13 cellular contexts compared by ENCODE assay signal in genomic region chr19:11073568-11073967, GRCh38. TPM values are rescaled to one million over a fixed set of nuclear protein-coding genes. Genes with fewer than 3 reads are reported as not detected.
DNase-seq lines count a peak whose midpoint lies in the region; ATAC-seq and TF ChIP-seq lines count a peak whose summit lies in the region.
"Had no signal": no experiment of that assay in that cellular context is flagged by ENCODE, and none has a peak within 500 bp of the region (broad histone marks: within the 10 kb centered on the region; RNA-seq: fewer than 3 reads in every experiment).

No MANE protein-coding gene starts in this region.

- no peaks in the 10 kb centered on the region; the same call in 1 of the 3 replicates for H3K9me3 Mint-ChIP-seq in GM23338
- H3K9me3 Mint-ChIP-seq: CD8-positive, alpha-beta memory T cell had no signal

- H3K4me3 ChIP-seq in BLaER1 treated with 17β-estradiol and CSF1 and Interleukin-3, amounts not matched to agents 10 nM and 100 nM, result peak overlapping the region in 3 of 10 experiments; percentile 23 to 42 (median 27); a peak in 2 of 20 replicates
- no peak overlapping the region for H3K4me3 ChIP-seq in GM23338
- no peak overlapping the region for H3K4me3 ChIP-seq in neutrophil (ENCODE audit: low read depth in 1 of 2, low read length in 1 of 2)

- peaks cover 6% of the 10 kb centered on the region for H3K36me3 Mint-ChIP-seq in GM23338 (ENCODE audit: low read depth)

- H3K9me3 ChIP-seq in BLaER1 treated with 17β-estradiol and CSF1 and Interleukin-3, amounts not matched to agents 10 nM and 100 nM (replicated peaks in 1 of 11), result peaks cover 0 to 11% (median 0%) of the 10 kb centered on the region in 11 experiments; a peak in 5 of 22 replicates
- H3K9me3 ChIP-seq in neutrophil, result no peaks in the 10 kb centered on the region
- H3K9me3 ChIP-seq: Caco-2 had no signal

- no peaks in the 10 kb centered on the region for H3K79me2 ChIP-seq in GM23338 (replicated peaks; ENCODE audit: insufficient read depth)

- peak overlapping the region; percentile 71 to 88 (median 80) for H3K4me2 ChIP-seq in BLaER1 treated with 17β-estradiol and CSF1 and Interleukin-3, amounts not matched to agents 10 nM and 100 nM
- H3K4me2 ChIP-seq in GM23338, result no peak overlapping the region

- H3K27me3 ChIP-seq in BLaER1 treated with 17β-estradiol and CSF1 and Interleukin-3, amounts not matched to agents 10 nM and 100 nM, result no peaks in the 10 kb centered on the region
- H3K27me3 ChIP-seq in GM23338 (ENCODE audit: insufficient read depth), result no peaks in the 10 kb centered on the region
- H3K27me3 ChIP-seq in neutrophil, result no peaks in the 10 kb centered on the region

- H3K27me3 Mint-ChIP-seq in GM23338 (ENCODE audit: insufficient read depth, low read depth, poor library complexity), result peaks cover 23% of the 10 kb centered on the region
- H3K27me3 Mint-ChIP-seq: CD8-positive, alpha-beta memory T cell had no signal

- H3K27ac ChIP-seq in BLaER1 treated with 17β-estradiol and CSF1 and Interleukin-3, amounts not matched to agents 10 nM and 100 nM, result peak overlapping the region in 10 of 11 experiments; percentile 47 to 97 (median 82); a peak in 19 of 22 replicates
- H3K27ac ChIP-seq in GM23338 (ENCODE audit: low read depth) (0 out of 2 replicates have a peak overlapping the region, but pooled peaks have one; percentile 36), neutrophil (peak overlapping the region; percentile 87)

- ATAC-seq in GM23338, result no peak
- ATAC-seq in GM21825 (IDR thresholded peaks at IDR 0.05; ENCODE audit: unreplicated experiment), result no peak
- ATAC-seq in HG02870 (IDR thresholded peaks at IDR 0.05; ENCODE audit: unreplicated experiment), result no peak

- no peak overlapping the region for H3K27ac Mint-ChIP-seq in GM23338
- H3K27ac Mint-ChIP-seq: B cell had no signal

- TF ChIP-seq CTCF in GM23338 (conservative IDR thresholded peaks at IDR 0.05; ENCODE audit: low read depth in 2 of 2), result no peak
- TF ChIP-seq CTCF in neutrophil (IDR thresholded peaks at IDR 0.05), result no peak

- H3K9me2 ChIP-seq in GM23338 (ENCODE audit: insufficient read depth), result no peaks in the 10 kb centered on the region

- peaks cover 0 to 15% (median 0%) of the 10 kb centered on the region in 11 experiments; a peak in 4 of 22 replicates for H3K36me3 ChIP-seq in BLaER1 treated with 17β-estradiol and CSF1 and Interleukin-3, amounts not matched to agents 10 nM and 100 nM
- H3K36me3 ChIP-seq in GM23338 (ENCODE audit: insufficient read depth), result no peaks in the 10 kb centered on the region
- H3K36me3 ChIP-seq in neutrophil, result no peaks in the 10 kb centered on the region

- peaks cover 43 to 91% (median 75%) of the 10 kb centered on the region in 10 experiments for H3K4me1 ChIP-seq in BLaER1 treated with 17β-estradiol and CSF1 and Interleukin-3, amounts not matched to agents 10 nM and 100 nM
- H3K4me1 ChIP-seq in GM23338 (ENCODE audit: insufficient read depth) (no peaks in the 10 kb centered on the region), neutrophil (ENCODE audit: control insufficient read depth in 1 of 2, insufficient read depth in 1 of 2, low read depth in 1 of 2, low read length in 1 of 2) (peaks cover 67 to 73% of the 10 kb centered on the region in 2 experiments)
- H3K4me1 ChIP-seq: Caco-2 had no signal

- no peaks in the 10 kb centered on the region for H4K20me1 ChIP-seq in BLaER1 treated with 17β-estradiol and CSF1 and Interleukin-3, amounts not matched to agents 10 nM and 100 nM
- H4K20me1 ChIP-seq in GM23338 (replicated peaks; ENCODE audit: insufficient read depth), result no peaks in the 10 kb centered on the region; the same call in 1 of the 2 replicates

- no peak overlapping the region for H2AFZ ChIP-seq in GM23338

- no peak for DNase-seq in GM23338 (ENCODE audit: low spot score)
- peak; percentile 37 for DNase-seq in MV-4-11 (lab: John Stamatoyannopoulos, UW)
- no peak for DNase-seq in NCI-H1048 (lab: John Stamatoyannopoulos, UW)
- DNase-seq: Caco-2; CD8-positive, alpha-beta memory T cell; DND-41; GF-D8; HCEC 1CT had no signal

- H3K9ac ChIP-seq in BLaER1 treated with 17β-estradiol and CSF1 and Interleukin-3, amounts not matched to agents 10 nM and 100 nM, result peak overlapping the region in 9 of 11 experiments; percentile 38 to 83 (median 65); a peak in 16 of 22 replicates

- H3K4me1 Mint-ChIP-seq in GM23338, result peaks cover 4% of the 10 kb centered on the region

- no peaks in the 10 kb centered on the region for H3F3A ChIP-seq in GM23338 (replicated peaks; ENCODE audit: low read depth)

- no peak overlapping the region for H3K4me3 Mint-ChIP-seq in GM23338

TF ChIP-seq in GM23338, 12 proteins besides CTCF, POLR2A, EP300 and RAD21 (continues in another document):
- TF ChIP-seq ZNF462 (CRISPR knock-in tag; IDR thresholded peaks at IDR 0.05), result no peak
- no peak for TF ChIP-seq NANOG (IDR thresholded peaks at IDR 0.05; ENCODE audit: borderline replicate concordance)
- TF ChIP-seq EZH2phosphoT487 (IDR thresholded peaks at IDR 0.05; ENCODE audit: unreplicated experiment), result no peak
- TF ChIP-seq ETS1 (IDR thresholded peaks at IDR 0.05), result no peak
- no peak for TF ChIP-seq CREB1 (CRISPR knock-in tag; IDR thresholded peaks at IDR 0.05; ENCODE audit: low read depth)
- no peak for TF ChIP-seq STAT1 (IDR thresholded peaks at IDR 0.05; ENCODE audit: unreplicated experiment)
- TF ChIP-seq JUNB (IDR thresholded peaks at IDR 0.05; ENCODE audit: unreplicated experiment), result no peak
- TF ChIP-seq ZNF114 (CRISPR knock-in tag; IDR thresholded peaks at IDR 0.05), result no peak
- no peak for TF ChIP-seq EZH2 (IDR thresholded peaks at IDR 0.05; ENCODE audit: low read depth, unreplicated experiment)
- no peak for TF ChIP-seq ZNF331 (CRISPR knock-in tag; IDR thresholded peaks at IDR 0.05; ENCODE audit: low read depth)

RNA-seq across cellular contexts. Expression of gene LDLR, which starts 15.7 kb away (rescaled TPM):
- 160 and 180 TPM in 2 replicates for total RNA-seq in GM23338 (2014; rRNA removed; shearing (Covaris generic))
- 57.6 and 59.3 TPM in 2 replicates for polyA plus RNA-seq in GM23338 (2016; fragmentation: Nextera tagmentation; extraction: Ambion mirVana)

Comparison
In these comparisons a context has a peak if more than half of its experiments do, and no peak if none do; other contexts are left out.
1. H3K27ac ChIP-seq: peak in every context shown above with its lines; median percentile 87 in neutrophil; 82 in BLaER1 treated with 17β-estradiol and CSF1 and Interleukin-3, amounts not matched to agents 10 nM and 100 nM; 36 in GM23338.